Comparison of ENCODE assay signal across 12 cellular contexts in the genomic region with DNA sequence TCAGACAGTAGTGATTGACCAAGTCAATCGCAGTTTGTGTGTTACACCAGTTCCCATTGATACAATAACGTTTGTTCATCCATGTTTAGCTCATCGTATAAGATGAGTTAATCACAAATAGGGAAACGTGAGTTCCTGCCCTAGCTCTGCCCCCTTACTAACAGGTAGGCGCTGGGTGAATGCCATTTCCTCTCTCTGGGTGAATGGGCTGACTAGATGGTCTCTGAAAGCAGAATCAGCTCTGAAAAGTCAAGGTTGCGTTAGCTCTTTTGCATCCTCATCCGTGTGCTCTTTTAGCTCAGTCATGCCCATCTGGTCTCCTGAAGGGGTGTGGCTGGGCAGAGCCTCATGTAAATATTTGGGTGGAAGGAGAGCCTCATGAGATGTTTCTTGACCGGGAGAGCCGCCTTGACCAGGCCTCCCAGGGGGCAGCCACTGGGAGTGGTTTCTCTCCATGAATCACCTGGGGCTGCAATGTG.
DNase-seq lines count a peak whose midpoint lies in the region; ATAC-seq and TF ChIP-seq lines count a peak whose summit lies in the region.
"Had no signal": no experiment of that assay in that cellular context is flagged by ENCODE, and none has a peak within 500 bp of the region (broad histone marks: within the 10 kb centered on the region; RNA-seq: fewer than 3 reads in every experiment).

No MANE protein-coding gene starts in this region.

- peaks cover 3% of the 10 kb centered on the region for H3K36me3 Mint-ChIP-seq in activated T-cell treated with anti-CD3 and anti-CD28 coated beads, Interleukin-2, amount 50 U/mL, for 4 hours (ENCODE audit: insufficient read depth)
- H3K36me3 Mint-ChIP-seq in stimulated activated memory B cell treated with anti-CD40 and anti-IgM and Interleukin-4, amounts not matched to agents 10 μg/mL and 1 μg/mL and 100 μg/mL, for 72 hours = no peaks in the 10 kb centered on the region
- H3K36me3 Mint-ChIP-seq: mesothelial cell of epicardium had no signal

- no peaks in the 10 kb centered on the region for H3K27me3 Mint-ChIP-seq in activated T-cell treated with anti-CD3 and anti-CD28 coated beads, Interleukin-2, amount 50 U/mL, for 4 hours (ENCODE audit: low read depth)
- no peaks in the 10 kb centered on the region for H3K27me3 Mint-ChIP-seq in stimulated activated memory B cell treated with anti-CD40 and anti-IgM and Interleukin-4, amounts not matched to agents 10 μg/mL and 1 μg/mL and 100 μg/mL, for 72 hours

- DNase-seq in activated T-cell treated with anti-CD3 and anti-CD28 coated beads, Interleukin-2, amount 50 U/mL, for 4 hours = no peak
- DNase-seq in activated T-cell treated with anti-CD3 and anti-CD28 coated beads, Interleukin-2, amount 50 U/mL, for 1 hour = no peak
- DNase-seq in stimulated activated naive CD4-positive, alpha-beta T cell treated with Interleukin-2 at 50 U/mL for 16 hours (lab: John Stamatoyannopoulos, UW) = no peak
- DNase-seq in medulla oblongata (ENCODE audit: extremely low spot score) = no peak
- no peak for DNase-seq in foreskin fibroblast
- DNase-seq: NCI-H1105 treated with DMSO at 0.1 percent for 48 hours; stimulated activated CD4-positive, alpha-beta T cell treated with anti-CD3 and anti-CD28 coated beads, Interleukin-12 subunit alpha, Interleukin-12 subunit beta, amount 100 ng/mL, for 4 hours; thyroid gland had no signal

- H3K27ac Mint-ChIP-seq in stimulated activated memory B cell treated with anti-CD40 and anti-IgM and Interleukin-4, amounts not matched to agents 10 μg/mL and 1 μg/mL and 100 μg/mL, for 72 hours = peak overlapping the region; percentile 78
- H3K27ac Mint-ChIP-seq: mesothelial cell of epicardium had no signal

- H3K9me3 Mint-ChIP-seq in activated T-cell treated with anti-CD3 and anti-CD28 coated beads, Interleukin-2, amount 50 U/mL, for 4 hours = peaks cover 6% of the 10 kb centered on the region
- no peaks in the 10 kb centered on the region for H3K9me3 Mint-ChIP-seq in stimulated activated memory B cell treated with anti-CD40 and anti-IgM and Interleukin-4, amounts not matched to agents 10 μg/mL and 1 μg/mL and 100 μg/mL, for 72 hours
- H3K9me3 Mint-ChIP-seq: mesothelial cell of epicardium had no signal

- peak overlapping the region; percentile 31; the same call in 1 of the 2 replicates for H2AFZ ChIP-seq in OCI-LY3 (ENCODE audit: low read depth, low read length)

- H4K20me1 ChIP-seq in OCI-LY3 (ENCODE audit: insufficient read depth, low read length) = no peaks in the 10 kb centered on the region

- H3K4me3 Mint-ChIP-seq in activated T-cell treated with anti-CD3 and anti-CD28 coated beads, Interleukin-2, amount 50 U/mL, for 4 hours = peak overlapping the region; percentile 34
- peak overlapping the region; percentile 24 for H3K4me3 Mint-ChIP-seq in stimulated activated memory B cell treated with anti-CD40 and anti-IgM and Interleukin-4, amounts not matched to agents 10 μg/mL and 1 μg/mL and 100 μg/mL, for 72 hours
- H3K4me3 Mint-ChIP-seq: mesothelial cell of epicardium had no signal

- H3K4me3 ChIP-seq in OCI-LY3 (ENCODE audit: low read length) (peak overlapping the region; percentile 41), foreskin fibroblast (ENCODE audit: low read depth in 1 of 2, low read length in 2 of 2) (no peak overlapping the region)
- H3K4me3 ChIP-seq: thyroid gland had no signal

- peak overlapping the region; percentile 92 for H3K27ac ChIP-seq in OCI-LY3 (ENCODE audit: low read length)
- H3K27ac ChIP-seq: thyroid gland had no signal

- no peaks in the 10 kb centered on the region for H3K36me3 ChIP-seq in OCI-LY3 (replicated peaks; ENCODE audit: low read depth, low read length)
- H3K36me3 ChIP-seq: thyroid gland had no signal

- H3K4me1 Mint-ChIP-seq in activated T-cell treated with anti-CD3 and anti-CD28 coated beads, Interleukin-2, amount 50 U/mL, for 4 hours (ENCODE audit: low read depth) = peaks cover 70% of the 10 kb centered on the region
- peaks cover 45% of the 10 kb centered on the region for H3K4me1 Mint-ChIP-seq in stimulated activated memory B cell treated with anti-CD40 and anti-IgM and Interleukin-4, amounts not matched to agents 10 μg/mL and 1 μg/mL and 100 μg/mL, for 72 hours

- H3K4me1 ChIP-seq in OCI-LY3 (ENCODE audit: low read length) = peaks cover 73% of the 10 kb centered on the region
- H3K4me1 ChIP-seq: thyroid gland had no signal

- peak overlapping the region; percentile 65 for H3K4me2 ChIP-seq in OCI-LY3 (ENCODE audit: low read length)

- H3K27me3 ChIP-seq in OCI-LY3 (ENCODE audit: low read depth, low read length) = no peaks in the 10 kb centered on the region
- H3K27me3 ChIP-seq: thyroid gland had no signal

- TF ChIP-seq CTCF in OCI-LY3 (IDR thresholded peaks at IDR 0.05; ENCODE audit: low read depth, low read length) (no peak), foreskin fibroblast (IDR thresholded peaks at IDR 0.05; ENCODE audit: low read depth, low read length) (no peak)

- peak overlapping the region; percentile 63; the same call in 1 of the 2 replicates for H3K9ac ChIP-seq in OCI-LY3 (ENCODE audit: low read length)

- H3K9me3 ChIP-seq in OCI-LY3 (ENCODE audit: insufficient read depth, low read length) = no peaks in the 10 kb centered on the region
- H3K9me3 ChIP-seq: thyroid gland had no signal

- ATAC-seq in activated T-cell treated with anti-CD3 and anti-CD28 coated beads, Interleukin-2, amount 50 U/mL, for 4 hours = no peak
- peak; percentile 36 for ATAC-seq in HG02571 (IDR thresholded peaks at IDR 0.05; ENCODE audit: unreplicated experiment)
- ATAC-seq in stimulated activated memory B cell treated with anti-CD40 and anti-IgM and Interleukin-4, amounts not matched to agents 10 μg/mL and 1 μg/mL and 100 μg/mL, for 72 hours = peak; percentile 79

- H3K79me2 ChIP-seq in OCI-LY3 (ENCODE audit: low read length) = no peaks in the 10 kb centered on the region

Comparison
In these comparisons a context has a peak if more than half of its experiments do, and no peak if none do; other contexts are left out.
1. ATAC-seq: peak in HG02571 (single experiment) and stimulated activated memory B cell treated with anti-CD40 and anti-IgM and Interleukin-4, amounts not matched to agents 10 μg/mL and 1 μg/mL and 100 μg/mL, for 72 hours (single experiment); none in activated T-cell treated with anti-CD3 and anti-CD28 coated beads, Interleukin-2, amount 50 U/mL, for 4 hours (0 of 2).